Comparison of ENCODE assay signal across 8 cellular contexts in genomic region chr22:34105461-34106062, GRCh38.
A peak's percentile ranks its signal among the peaks of the same experiment; 100 is the strongest.
DNase-seq lines count a peak whose midpoint lies in the region; ATAC-seq, FAIRE-seq and TF ChIP-seq lines count a peak whose summit lies in the region.

No MANE protein-coding gene starts in this region.

- H4K20me1 ChIP-seq in MM.1S (ENCODE audit: insufficient read depth, low read length) (no peaks in the 10 kb centered on the region), keratinocyte (ENCODE audit: control insufficient read depth, extremely low read depth, insufficient read depth, low read length) (no peaks in the 10 kb centered on the region)

- TF ChIP-seq CTCF in GM12865 (IDR thresholded peaks at IDR 0.05; ENCODE audit: insufficient read depth, low read depth, low read length, missing control alignments) (peak; percentile 73), MM.1S (IDR thresholded peaks at IDR 0.05; ENCODE audit: low read length) (peak; percentile 70), keratinocyte (optimal IDR thresholded peaks at IDR 0.05 in 1 of 3, IDR thresholded peaks at IDR 0.05 in 1 of 3, conservative IDR thresholded peaks at IDR 0.05 in 1 of 3; ENCODE audit: extremely low read depth in 1 of 3, insufficient read depth in 2 of 3, low read length in 3 of 3) (peak; percentile 54 to 79 (median 64)), stomach (IDR thresholded peaks at IDR 0.05) (peak in 5 of 7 experiments; percentile 52 to 80 (median 64))

- H3K4me1 ChIP-seq in MM.1S (ENCODE audit: low read length) (no peaks in the 10 kb centered on the region), keratinocyte (ENCODE audit: control insufficient read depth, extremely low read depth, insufficient read depth, low read length) (no peaks in the 10 kb centered on the region), stomach (peaks cover 0 to 8% (median 7%) of the 10 kb centered on the region in 4 donors)

- intact Hi-C loops in stomach (cut with DNase I; ENCODE audit: low total_unique reads) = loop anchor here (5.0 to 10.0 kb wide), 2 partner anchors 178 to 351 kb away; no protein-coding TSS in a partner anchor

- no peaks in the 10 kb centered on the region for H3K27me3 Mint-ChIP-seq in activated CD8-positive, alpha-beta T cell treated with anti-CD3 and anti-CD28 coated beads, Interleukin-2, amount 10 ng/mL, durations not matched to agents 7 days and 5 days (ENCODE audit: low read depth)

- POLR2A ChIA-PET in activated CD8-positive, alpha-beta T cell treated with anti-CD3 and anti-CD28 coated beads, Interleukin-2, amount 10 ng/mL, durations not matched to agents 7 days and 5 days (lab: Charles Lee) = interaction anchor here (0.6 kb wide), 1 partner anchor 153 kb away, joined by 3 read pairs; no protein-coding TSS in a partner anchor

- H3K9ac ChIP-seq in MM.1S (ENCODE audit: low read length) = no peak overlapping the region
- no peak overlapping the region for H3K9ac ChIP-seq in keratinocyte (ENCODE audit: control insufficient read depth, extremely low read depth, insufficient read depth, low read length)

- dilution Hi-C loops in keratinocyte (cut with MboI; ENCODE audit: extremely low pct_ligation_motif_present, low sequenced_read_pairs) = no loop called here

- H3K27ac Mint-ChIP-seq in activated CD8-positive, alpha-beta T cell treated with anti-CD3 and anti-CD28 coated beads, Interleukin-2, amount 10 ng/mL, durations not matched to agents 7 days and 5 days = no peak overlapping the region

- no peaks in the 10 kb centered on the region for H3K36me3 Mint-ChIP-seq in activated CD8-positive, alpha-beta T cell treated with anti-CD3 and anti-CD28 coated beads, Interleukin-2, amount 10 ng/mL, durations not matched to agents 7 days and 5 days (ENCODE audit: low read depth)

- no peak overlapping the region for H3K27ac ChIP-seq in MM.1S (ENCODE audit: low read length)
- H3K27ac ChIP-seq in keratinocyte (ENCODE audit: control insufficient read depth, insufficient read depth, low read length) = no peak overlapping the region
- no peak overlapping the region for H3K27ac ChIP-seq in stomach

- no peaks in the 10 kb centered on the region for H3K4me1 Mint-ChIP-seq in activated CD8-positive, alpha-beta T cell treated with anti-CD3 and anti-CD28 coated beads, Interleukin-2, amount 10 ng/mL, durations not matched to agents 7 days and 5 days (ENCODE audit: low read depth)

- DNase-seq in GM12865 (ENCODE audit: low read depth) (peak; percentile 46), MM.1S (peak; percentile 16), keratinocyte (ENCODE audit: low read depth, low spot score) (no peak), stomach (peak; percentile 81), activated gamma-delta T cell (lab: John Stamatoyannopoulos, UW) (no peak)
- DNase-seq in activated CD8-positive, alpha-beta T cell treated with anti-CD3 and anti-CD28 coated beads, Interleukin-2, amount 10 ng/mL, durations not matched to agents 7 days and 5 days = peak; percentile 21

- H3K4me2 ChIP-seq in MM.1S (ENCODE audit: low read depth, low read length) = no peak overlapping the region
- no peak overlapping the region for H3K4me2 ChIP-seq in keratinocyte (ENCODE audit: control insufficient read depth, extremely low read depth, insufficient read depth, low read depth, low read length)

- no peak for FAIRE-seq in keratinocyte (lab: Jason Lieb, UNC)

- no peaks in the 10 kb centered on the region for H3F3A ChIP-seq in MM.1S (ENCODE audit: insufficient read depth, low read length)

- H3K4me3 Mint-ChIP-seq in activated CD8-positive, alpha-beta T cell treated with anti-CD3 and anti-CD28 coated beads, Interleukin-2, amount 10 ng/mL, durations not matched to agents 7 days and 5 days = no peak overlapping the region

- CTCF ChIA-PET in activated CD8-positive, alpha-beta T cell treated with anti-CD3 and anti-CD28 coated beads, Interleukin-2, amount 10 ng/mL, durations not matched to agents 7 days and 5 days (lab: Charles Lee) = no interaction called here

- H2AFZ ChIP-seq in MM.1S (ENCODE audit: low read length) (no peak overlapping the region), keratinocyte (ENCODE audit: control insufficient read depth, low read length) (no peak overlapping the region)

- no peaks in the 10 kb centered on the region for H3K9me1 ChIP-seq in keratinocyte (ENCODE audit: control insufficient read depth, extremely low read depth, insufficient read depth, low read length)

- H3K27me3 ChIP-seq in MM.1S (replicated peaks; ENCODE audit: insufficient read depth, low read length) (no peaks in the 10 kb centered on the region), keratinocyte (ENCODE audit: control insufficient read depth, extremely low read depth, insufficient read depth, low read length) (no peaks in the 10 kb centered on the region), stomach (peaks cover 0 to 10% (median 0%) of the 10 kb centered on the region in 3 donors)

- H3K9me3 Mint-ChIP-seq in activated CD8-positive, alpha-beta T cell treated with anti-CD3 and anti-CD28 coated beads, Interleukin-2, amount 10 ng/mL, durations not matched to agents 7 days and 5 days (ENCODE audit: insufficient read depth) = no peaks in the 10 kb centered on the region

- H3K79me2 ChIP-seq in MM.1S (ENCODE audit: low read length) (no peaks in the 10 kb centered on the region), keratinocyte (ENCODE audit: control insufficient read depth, insufficient read depth, low read length) (no peaks in the 10 kb centered on the region)

- TF ChIP-seq POLR2A in stomach (IDR thresholded peaks at IDR 0.05) = no peak

- H3K9me2 ChIP-seq in MM.1S (replicated peaks; ENCODE audit: insufficient read depth, low read length) = no peaks in the 10 kb centered on the region

- 5 to 11% (median 9%) methylated on average over 10 of the region's 10 CpGs for WGBS in stomach, 5 donors

- H3K9me3 ChIP-seq in MM.1S (replicated peaks; ENCODE audit: insufficient read depth, low read length) (no peaks in the 10 kb centered on the region), keratinocyte (ENCODE audit: control insufficient read depth, low read depth, low read length) (peaks cover 1% of the 10 kb centered on the region), stomach (peaks cover 0 to 4% (median 2%) of the 10 kb centered on the region in 4 donors)

- H3K36me3 ChIP-seq in MM.1S (replicated peaks; ENCODE audit: insufficient read depth, low read length) (no peaks in the 10 kb centered on the region), keratinocyte (ENCODE audit: control insufficient read depth in 2 of 2, extremely low read depth in 1 of 2, insufficient read depth in 2 of 2, low read length in 2 of 2) (no peaks in the 10 kb centered on the region), stomach (no peaks in the 10 kb centered on the region)

- H3K4me3 ChIP-seq in GM12865 (ENCODE audit: low read depth, low read length) = no peak overlapping the region
- no peak overlapping the region for H3K4me3 ChIP-seq in MM.1S (ENCODE audit: low read length)
- no peak overlapping the region for H3K4me3 ChIP-seq in keratinocyte (ENCODE audit: control insufficient read depth in 2 of 3, extremely low read depth in 1 of 3, insufficient read depth in 2 of 3, low read depth in 1 of 3, low read length in 3 of 3)
- no peak overlapping the region for H3K4me3 ChIP-seq in stomach

- TF ChIP-seq EP300 in stomach (IDR thresholded peaks at IDR 0.05) = no peak

- ATAC-seq in activated CD8-positive, alpha-beta T cell treated with anti-CD3 and anti-CD28 coated beads, Interleukin-2, amount 10 ng/mL, durations not matched to agents 7 days and 5 days = no peak
- ATAC-seq in GM18909 (IDR thresholded peaks at IDR 0.05; ENCODE audit: poor library complexity, unreplicated experiment) = no peak
- no peak for ATAC-seq in GM21717 (IDR thresholded peaks at IDR 0.05; ENCODE audit: unreplicated experiment)

Comparison
In these comparisons a context has a peak if more than half of its experiments do, and no peak if none do; other contexts are left out.
1. DNase-seq: peak in GM12865 (single experiment), MM.1S (single experiment), activated CD8-positive, alpha-beta T cell treated with anti-CD3 and anti-CD28 coated beads, Interleukin-2, amount 10 ng/mL, durations not matched to agents 7 days and 5 days (single experiment) and stomach (single experiment); none in keratinocyte (single experiment) and activated gamma-delta T cell (single experiment).
2. Peak in every context shown above with its lines, with median percentiles within 50 percentile points of each other: CTCF ChIP-seq.